In genomic region chr10:47301833-47302232, GRCh38 we compare ENCODE assay signal across 22 cellular contexts. TPM values are rescaled to one million over a fixed set of nuclear protein-coding genes. Genes with fewer than 3 reads are reported as not detected.
"Had no signal": no experiment of that assay in that cellular context is flagged by ENCODE, and none has a peak within 500 bp of the region (broad histone marks: within the 10 kb centered on the region; RNA-seq: fewer than 3 reads in every experiment).

No MANE protein-coding gene starts in this region.

- H3K9me3 ChIP-seq: adrenal gland, psoas muscle, right lobe of liver had no signal

- H3K27ac Mint-ChIP-seq: activated B cell treated with CpG ODN at 0.5 μM for 24 hours; activated T-helper 1 cell treated with anti-CD3 and anti-CD28 coated beads, Interleukin-12 subunit alpha, Interleukin-12 subunit beta, Interleukin-2, Interleukin-4 antibody, amounts not matched to agents 30 ng/mL and 10 ng/mL and 1 ng/mL, durations not matched to agents 14 hours and 24 hours and 36 hours; mesothelial cell of epicardium had no signal

- DNase-seq: activated B cell treated with CpG ODN at 0.5 μM for 24 hours; activated CD4-positive, alpha-beta T cell treated with anti-CD3 and anti-CD28 coated beads for 48 hours; activated CD8-positive, alpha-beta memory T cell treated with anti-CD3 and anti-CD28 coated beads, Interleukin-2, amount 50 U/mL, for 48 hours; activated naive CD4-positive, alpha-beta T cell; adrenal gland; effector memory CD4-positive, alpha-beta T cell; foreskin melanocyte; nucleus accumbens; psoas muscle; SIG-M5; stimulated activated CD4-positive, alpha-beta T cell treated with anti-CD3 and anti-CD28 coated beads, Interleukin-4, amount 100 ng/mL, for 4 hours; stimulated activated CD8-positive, alpha-beta memory T cell treated with anti-CD3 and anti-CD28 coated beads, Interleukin-4, amount 100 ng/mL, for 48 hours; stimulated activated naive CD4-positive, alpha-beta T cell treated with Interleukin-2 at 50 U/mL for 16 hours; trophoblast cell had no signal

- FAIRE-seq: TTC549 had no signal

- H3K36me3 ChIP-seq: adrenal gland, right lobe of liver had no signal

- H3K4me1 ChIP-seq: psoas muscle had no signal

- H3K4me2 ChIP-seq: smooth muscle cell had no signal

- H3K36me3 Mint-ChIP-seq: mesothelial cell of epicardium had no signal

- ATAC-seq: psoas muscle had no signal

- H3K4me3 ChIP-seq: adrenal gland, psoas muscle, right lobe of liver, smooth muscle cell had no signal

- H3K4me3 Mint-ChIP-seq: activated B cell treated with CpG ODN at 0.5 μM for 24 hours; activated T-helper 1 cell treated with anti-CD3 and anti-CD28 coated beads, Interleukin-12 subunit alpha, Interleukin-12 subunit beta, Interleukin-2, Interleukin-4 antibody, amounts not matched to agents 30 ng/mL and 10 ng/mL and 1 ng/mL, durations not matched to agents 14 hours and 24 hours and 36 hours had no signal

- H3K27ac ChIP-seq: adrenal gland, psoas muscle, right lobe of liver had no signal

- H3K9me3 Mint-ChIP-seq: activated B cell treated with CpG ODN at 0.5 μM for 24 hours; activated T-helper 1 cell treated with anti-CD3 and anti-CD28 coated beads, Interleukin-12 subunit alpha, Interleukin-12 subunit beta, Interleukin-2, Interleukin-4 antibody, amounts not matched to agents 30 ng/mL and 10 ng/mL and 1 ng/mL, durations not matched to agents 14 hours and 24 hours and 36 hours; central memory CD8-positive, alpha-beta T cell; mesothelial cell of epicardium had no signal

RNA-seq across cellular contexts. Expression of gene GDF10, which starts 1.8 kb away (rescaled TPM):
- total RNA-seq: activated B cell treated with CpG ODN at 0.5 μM for 24 hours; right lobe of liver; T-helper 2 cell treated with Interferon-gamma antibody and Interleukin-4, amounts not matched to agents 100 ng/mL and 5 ng/mL, for 36 hours had no signal

RNA-seq across cellular contexts. Expression of gene GDF2, which starts 20.4 kb away (rescaled TPM):
- total RNA-seq: activated B cell treated with CpG ODN at 0.5 μM for 24 hours; activated T-helper 1 cell treated with anti-CD3 and anti-CD28 coated beads, Interleukin-12 subunit alpha, Interleukin-12 subunit beta, Interleukin-2, Interleukin-4 antibody, amounts not matched to agents 30 ng/mL and 10 ng/mL and 1 ng/mL, durations not matched to agents 14 hours and 24 hours and 36 hours; adrenal gland; lower leg skin; mesothelial cell of epicardium; psoas muscle; smooth muscle cell; T-helper 2 cell treated with Interferon-gamma antibody and Interleukin-4, amounts not matched to agents 100 ng/mL and 5 ng/mL, for 36 hours had no signal
- polyA plus RNA-seq: adrenal gland, psoas muscle, smooth muscle cell had no signal

RNA-seq across cellular contexts. Expression of gene RBP3, which starts 46.3 kb away (rescaled TPM):
- total RNA-seq: activated B cell treated with CpG ODN at 0.5 μM for 24 hours; activated T-helper 1 cell treated with anti-CD3 and anti-CD28 coated beads, Interleukin-12 subunit alpha, Interleukin-12 subunit beta, Interleukin-2, Interleukin-4 antibody, amounts not matched to agents 30 ng/mL and 10 ng/mL and 1 ng/mL, durations not matched to agents 14 hours and 24 hours and 36 hours; lower leg skin; mesothelial cell of epicardium; psoas muscle; right lobe of liver; smooth muscle cell; T-helper 2 cell treated with Interferon-gamma antibody and Interleukin-4, amounts not matched to agents 100 ng/mL and 5 ng/mL, for 36 hours had no signal
- polyA plus RNA-seq: adrenal gland, psoas muscle, smooth muscle cell had no signal
